In genomic region chr3:12947504-12948369, GRCh38 we compare ENCODE assay signal across 8 cellular contexts.
DNase-seq lines count a peak whose midpoint lies in the region; ATAC-seq and TF ChIP-seq lines count a peak whose summit lies in the region.

No MANE protein-coding gene starts in this region.

- H3K36me3 ChIP-seq in upper lobe of right lung: peaks cover under 1% of the 10 kb centered on the region

- no peak overlapping the region for H3K27ac ChIP-seq in upper lobe of right lung

- CTCF ChIA-PET in activated B cell treated with CpG ODN at 0.5 μM for 24 hours (lab: Charles Lee): interaction anchor here (0.9 to 1.3 kb wide), 3 partner anchors 16 to 29 kb away, joined by 3 read pairs; no protein-coding TSS in a partner anchor

- no peaks in the 10 kb centered on the region for H3K27me3 ChIP-seq in upper lobe of right lung

- H3K9me3 ChIP-seq in upper lobe of right lung: no peaks in the 10 kb centered on the region

- H3K4me3 Mint-ChIP-seq in activated T-cell treated with anti-CD3 and anti-CD28 coated beads, Interleukin-2, amount 50 U/mL, for 72 hours: peak overlapping the region; percentile 51 to 78
- H3K4me3 Mint-ChIP-seq in activated B cell treated with CpG ODN at 0.5 μM for 24 hours: no peak overlapping the region

- TF ChIP-seq CTCF in activated B cell treated with CpG ODN at 0.5 μM for 24 hours (IDR thresholded peaks at IDR 0.05): no peak
- TF ChIP-seq CTCF in upper lobe of right lung (IDR thresholded peaks at IDR 0.05): no peak

- no peak overlapping the region for H3K4me3 ChIP-seq in upper lobe of right lung

- H3K27me3 Mint-ChIP-seq in activated T-cell treated with anti-CD3 and anti-CD28 coated beads, Interleukin-2, amount 50 U/mL, for 72 hours (ENCODE audit: low read depth): no peaks in the 10 kb centered on the region
- no peaks in the 10 kb centered on the region for H3K27me3 Mint-ChIP-seq in activated B cell treated with CpG ODN at 0.5 μM for 24 hours

- no peaks in the 10 kb centered on the region for H3K9me3 Mint-ChIP-seq in activated T-cell treated with anti-CD3 and anti-CD28 coated beads, Interleukin-2, amount 50 U/mL, for 72 hours
- H3K9me3 Mint-ChIP-seq in activated B cell treated with CpG ODN at 0.5 μM for 24 hours: no peaks in the 10 kb centered on the region

- no peak for ATAC-seq in activated T-cell treated with anti-CD3 and anti-CD28 coated beads, Interleukin-2, amount 50 U/mL, for 72 hours (replicated peaks in 1 of 2)
- ATAC-seq in activated B cell treated with CpG ODN at 0.5 μM for 24 hours (ENCODE audit: low read depth): no peak
- peak; percentile 31 for ATAC-seq in upper lobe of right lung
- no peak for ATAC-seq in HG03196 (IDR thresholded peaks at IDR 0.05; ENCODE audit: unreplicated experiment)
- ATAC-seq in HG03565 (IDR thresholded peaks at IDR 0.05; ENCODE audit: unreplicated experiment): no peak

- H3K4me1 Mint-ChIP-seq in activated T-cell treated with anti-CD3 and anti-CD28 coated beads, Interleukin-2, amount 50 U/mL, for 72 hours (ENCODE audit: low read depth): peaks cover 42% of the 10 kb centered on the region
- peaks cover 61% of the 10 kb centered on the region for H3K4me1 Mint-ChIP-seq in activated B cell treated with CpG ODN at 0.5 μM for 24 hours

- intact Hi-C loops in activated B cell treated with CpG ODN at 0.5 μM for 24 hours (cut with micrococcal nuclease) (no loop called here), upper lobe of right lung (cut with DNase I) (no loop called here)

- no peaks in the 10 kb centered on the region for H3K36me3 Mint-ChIP-seq in activated T-cell treated with anti-CD3 and anti-CD28 coated beads, Interleukin-2, amount 50 U/mL, for 72 hours (ENCODE audit: insufficient read depth in 2 of 2)
- peaks cover 53% of the 10 kb centered on the region for H3K36me3 Mint-ChIP-seq in activated B cell treated with CpG ODN at 0.5 μM for 24 hours (ENCODE audit: low read depth)

- DNase-seq in activated T-cell treated with anti-CD3 and anti-CD28 coated beads, Interleukin-2, amount 50 U/mL, for 72 hours: no peak
- no peak for DNase-seq in activated T-cell treated with anti-CD3 and anti-CD28 coated beads, Interleukin-2, amount 50 U/mL, for 1 hour
- DNase-seq in activated B cell treated with CpG ODN at 0.5 μM for 24 hours (no peak), iPS-NIHi7 (ENCODE audit: extremely low spot score) (peak; percentile 59), upper lobe of right lung (peak; percentile 75), NK-92 (lab: John Stamatoyannopoulos, UW; ENCODE audit: unreplicated experiment) (no peak)

- POLR2A ChIA-PET in activated B cell treated with CpG ODN at 0.5 μM for 24 hours (lab: Charles Lee): interaction anchor here (0.6 to 1.5 kb wide), 2 partner anchors 139 to 501 kb away, joined by 3 to 4 read pairs; no protein-coding TSS in a partner anchor

- H3K4me1 ChIP-seq in upper lobe of right lung: peaks cover 43% of the 10 kb centered on the region

- peak overlapping the region; percentile 89 for H3K27ac Mint-ChIP-seq in activated T-cell treated with anti-CD3 and anti-CD28 coated beads, Interleukin-2, amount 50 U/mL, for 72 hours
- H3K27ac Mint-ChIP-seq in activated B cell treated with CpG ODN at 0.5 μM for 24 hours: peak overlapping the region; percentile 56

Comparison
In these comparisons a context has a peak if more than half of its experiments do, and no peak if none do; other contexts are left out.
1. DNase-seq: peak in iPS-NIHi7 (single experiment) and upper lobe of right lung (single experiment); none in activated T-cell treated with anti-CD3 and anti-CD28 coated beads, Interleukin-2, amount 50 U/mL, for 72 hours (0 of 2), activated T-cell treated with anti-CD3 and anti-CD28 coated beads, Interleukin-2, amount 50 U/mL, for 1 hour (single experiment), activated B cell treated with CpG ODN at 0.5 μM for 24 hours (single experiment) and NK-92 (single experiment).